8 cellular contexts compared by ENCODE assay signal in the genomic region with DNA sequence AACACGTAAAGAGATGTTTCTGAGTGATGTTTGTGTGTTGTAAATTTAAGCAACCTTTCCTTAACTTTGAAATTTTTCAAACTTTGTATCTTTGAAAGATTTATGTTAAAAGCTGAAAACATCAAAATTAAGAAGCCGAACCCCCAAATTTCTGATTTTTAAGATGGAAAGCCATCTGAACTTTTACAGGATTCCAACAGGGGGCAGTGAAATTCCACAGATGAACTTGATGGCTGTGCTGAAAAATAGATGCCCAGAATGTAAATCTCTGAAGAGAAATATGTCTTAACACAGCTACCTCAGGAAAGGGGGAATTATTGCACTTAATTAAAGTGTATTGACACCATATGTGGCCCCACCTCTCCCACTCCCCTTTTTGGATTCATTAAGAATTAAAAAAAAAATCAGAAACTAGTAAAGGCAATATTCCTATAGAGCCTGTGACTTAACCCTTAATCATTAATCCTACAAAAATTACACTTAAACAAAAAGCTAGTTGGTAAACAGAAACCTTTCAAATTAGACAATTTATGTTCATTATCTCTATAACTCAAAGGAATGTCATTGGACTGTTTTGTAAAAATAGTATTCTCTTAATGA.
A peak's percentile ranks its signal among the peaks of the same experiment; 100 is the strongest.
DNase-seq lines count a peak whose midpoint lies in the region; TF ChIP-seq lines count a peak whose summit lies in the region.

No MANE protein-coding gene starts in this region.

- intact Hi-C loops in posterior vena cava (cut with DNase I), result no loop called here

- H3K27me3 Mint-ChIP-seq in chondrocyte (ENCODE audit: low read depth) (peaks cover 2% of the 10 kb centered on the region), nephron progenitor cell (ENCODE audit: low read depth, poor library complexity) (no peaks in the 10 kb centered on the region)

- DNase-seq in SIG-M5 treated with dmso at 0.1 percent for 504 hours (lab: John Stamatoyannopoulos, UW; ENCODE audit: unreplicated experiment) (peak; percentile 29), SIG-M5 (lab: John Stamatoyannopoulos, UW) (no peak), NCI-H2171 treated with DMSO at 0.1 percent for 48 hours (lab: John Stamatoyannopoulos, UW) (peak; percentile 63), chondrocyte (ENCODE audit: low spot score) (no peak), nephron progenitor cell (peak; percentile 30), SHP77 treated with DMSO at 0.1 percent for 48 hours (lab: John Stamatoyannopoulos, UW) (no peak), T-helper 2 cell (no peak), posterior vena cava (ENCODE audit: low spot score) (no peak)

- H3K36me3 Mint-ChIP-seq in chondrocyte (ENCODE audit: low read depth) (no peaks in the 10 kb centered on the region), nephron progenitor cell (ENCODE audit: low read depth) (no peaks in the 10 kb centered on the region)

- H3K4me1 Mint-ChIP-seq in chondrocyte (ENCODE audit: low read depth) (peaks cover 15% of the 10 kb centered on the region), nephron progenitor cell (peaks cover 31% of the 10 kb centered on the region)

- H3K9me3 Mint-ChIP-seq in chondrocyte (ENCODE audit: low read depth) (no peaks in the 10 kb centered on the region), nephron progenitor cell (no peaks in the 10 kb centered on the region)

- no peak overlapping the region for H3K27ac Mint-ChIP-seq in chondrocyte (ENCODE audit: unreplicated experiment)
- H3K27ac Mint-ChIP-seq in nephron progenitor cell, result no peak overlapping the region

- H3K4me3 Mint-ChIP-seq in chondrocyte (ENCODE audit: unreplicated experiment) (no peak overlapping the region), nephron progenitor cell (no peak overlapping the region)

- TF ChIP-seq CTCF in chondrocyte (IDR thresholded peaks at IDR 0.05) (peak; percentile 95), nephron progenitor cell (IDR thresholded peaks at IDR 0.05) (peak; percentile 82)

Comparison
In these comparisons a context has a peak if more than half of its experiments do, and no peak if none do; other contexts are left out.
1. DNase-seq: peak in SIG-M5 treated with dmso at 0.1 percent for 504 hours (single experiment), NCI-H2171 treated with DMSO at 0.1 percent for 48 hours (single experiment) and nephron progenitor cell (single experiment); none in SIG-M5 (single experiment), chondrocyte (single experiment), SHP77 treated with DMSO at 0.1 percent for 48 hours (single experiment), T-helper 2 cell (0 of 5) and posterior vena cava (single experiment).